Comparison of ENCODE assay signal across 1 cellular context in genomic region chr5:40895440-40896425, GRCh38.
A peak's percentile ranks its signal among the peaks of the same experiment; 100 is the strongest.
TF ChIP-seq lines count a peak whose summit lies in the region.

No MANE protein-coding gene starts in this region.

TF ChIP-seq in H1, 55 proteins besides CTCF, POLR2A, EP300 and RAD21:
- TF ChIP-seq ASH2L (IDR thresholded peaks at IDR 0.05; ENCODE audit: low read length) (peak; percentile 69), TAF1 (IDR thresholded peaks at IDR 0.05; ENCODE audit: low read depth, low read length) (0 out of 2 replicates have a peak, but pooled peaks have one; percentile 34), RBBP5 (IDR thresholded peaks at IDR 0.05; ENCODE audit: borderline replicate concordance, low read depth, low read length) (peak; percentile 77; the same call in 1 of the 2 replicates)
